ENCODE assay signal across 3 cellular contexts in genomic region chr16:70142739-70143138, GRCh38. TPM values are rescaled to one million over a fixed set of nuclear protein-coding genes. Genes with fewer than 3 reads are reported as not detected.
"Had no signal": no experiment of that assay in that cellular context is flagged by ENCODE, and none has a peak within 500 bp of the region (broad histone marks: within the 10 kb centered on the region; RNA-seq: fewer than 3 reads in every experiment).

No MANE protein-coding gene starts in this region.

RNA-seq across cellular contexts. Expression of gene CLEC18C, which starts 30.8 kb away (rescaled TPM):
- total RNA-seq: HT1080, IMR-90 had no signal
- polyA plus RNA-seq: IgD-negative memory B cell had no signal
